Comparison of ENCODE assay signal across 8 cellular contexts in genomic region chr3:111978493-111978832, GRCh38. TPM values are rescaled to one million over a fixed set of nuclear protein-coding genes. Genes with fewer than 3 reads are reported as not detected.
DNase-seq lines count a peak whose midpoint lies in the region; ATAC-seq, FAIRE-seq and TF ChIP-seq lines count a peak whose summit lies in the region.

No MANE protein-coding gene starts in this region.

- peak overlapping the region; percentile 82 for H3K27ac Mint-ChIP-seq in T-helper 2 cell treated with Interferon-gamma antibody and Interleukin-4, amounts not matched to agents 5 μg/mL and 100 μg/mL, for 36 hours

- 9 to 16% (median 11%) methylated on average over 14 to 17 of the region's 17 CpGs for WGBS in adrenal gland, 4 donors
- 6 to 9% methylated on average over 13 to 17 of the region's 17 CpGs for WGBS in testis, 2 donors

- H3K9me3 ChIP-seq in adrenal gland (replicated peaks in 1 of 3) = no peaks in the 10 kb centered on the region
- H3K9me3 ChIP-seq in left lung = no peaks in the 10 kb centered on the region
- no peaks in the 10 kb centered on the region for H3K9me3 ChIP-seq in testis

- ATAC-seq in left lung = no peak

- H3K9me3 Mint-ChIP-seq in T-helper 2 cell treated with Interferon-gamma antibody and Interleukin-4, amounts not matched to agents 5 μg/mL and 100 μg/mL, for 36 hours = no peaks in the 10 kb centered on the region

- H3K4me1 Mint-ChIP-seq in T-helper 2 cell treated with Interferon-gamma antibody and Interleukin-4, amounts not matched to agents 5 μg/mL and 100 μg/mL, for 36 hours (ENCODE audit: low read depth) = peaks cover 32% of the 10 kb centered on the region

- TF ChIP-seq POLR2A in adrenal gland (IDR thresholded peaks at IDR 0.05) (no peak), testis (IDR thresholded peaks at IDR 0.05) (no peak)

- H3K27me3 ChIP-seq in adrenal gland (no peaks in the 10 kb centered on the region), left lung (no peaks in the 10 kb centered on the region), testis (no peaks in the 10 kb centered on the region)

- H3K27ac ChIP-seq in adrenal gland = peak overlapping the region in 4 of 5 donors; percentile 26 to 91 (median 86)
- peak overlapping the region; percentile 86 to 95 for H3K27ac ChIP-seq in left lung
- peak overlapping the region; percentile 82 to 85 for H3K27ac ChIP-seq in testis

- peaks cover 17% of the 10 kb centered on the region for H3K27me3 Mint-ChIP-seq in T-helper 2 cell treated with Interferon-gamma antibody and Interleukin-4, amounts not matched to agents 5 μg/mL and 100 μg/mL, for 36 hours (ENCODE audit: low read depth)

- H3K4me3 ChIP-seq in adrenal gland (peak overlapping the region in 3 of 4 donors; percentile 38 to 87 (median 77)), left lung (peak overlapping the region; percentile 81 to 83), testis (peak overlapping the region; percentile 68 to 96)

- H3K36me3 ChIP-seq in adrenal gland (replicated peaks in 1 of 2) (no peaks in the 10 kb centered on the region), left lung (no peaks in the 10 kb centered on the region), testis (ENCODE audit: low read depth, missing control alignments) (no peaks in the 10 kb centered on the region)

- intact Hi-C loops in adrenal gland (cut with DNase I) (no loop called here), left lung (cut with DNase I) (no loop called here), testis (cut with DNase I; ENCODE audit: low total_unique reads) (no loop called here)

- H3K4me1 ChIP-seq in adrenal gland (replicated peaks in 1 of 2) (peaks cover 6 to 33% of the 10 kb centered on the region in 2 donors), left lung (peaks cover 0 to 30% of the 10 kb centered on the region in 2 donors), testis (peaks cover 7% of the 10 kb centered on the region)

- H3K36me3 Mint-ChIP-seq in T-helper 2 cell treated with Interferon-gamma antibody and Interleukin-4, amounts not matched to agents 5 μg/mL and 100 μg/mL, for 36 hours (ENCODE audit: low read depth) = peaks cover 10% of the 10 kb centered on the region

- DNase-seq in T-helper 2 cell treated with Interferon-gamma antibody and Interleukin-4, amounts not matched to agents 5 μg/mL and 100 μg/mL, for 36 hours (ENCODE audit: low spot score) = no peak
- DNase-seq in T-helper 2 cell (no peak), adrenal gland (no peak), left lung (no peak), testis (no peak), ureter (ENCODE audit: low spot score) (no peak), GM19239 (ENCODE audit: insufficient read length, low spot score) (no peak)
- no peak for DNase-seq in stimulated activated naive CD4-positive, alpha-beta T cell treated with Interleukin-2 at 50 U/mL for 16 hours (lab: John Stamatoyannopoulos, UW)

- TF ChIP-seq CTCF in adrenal gland (IDR thresholded peaks at IDR 0.05) (no peak), left lung (IDR thresholded peaks at IDR 0.05) (no peak), testis (IDR thresholded peaks at IDR 0.05) (no peak)

- H3K4me3 Mint-ChIP-seq in T-helper 2 cell treated with Interferon-gamma antibody and Interleukin-4, amounts not matched to agents 5 μg/mL and 100 μg/mL, for 36 hours = peak overlapping the region; percentile 85

- FAIRE-seq in GM19239 (lab: Jason Lieb, UNC) = no peak

RNA-seq across cellular contexts. Expression of gene ABHD10, which starts 0.4 kb away (rescaled TPM):
- total RNA-seq in adrenal gland (10 to 100 TPM; 27.6 to 63.9 (median 45.0) TPM), left lung (10 to 100 TPM; 22.7 to 27.3 TPM), testis (10 to 100 TPM; 38.0 to 38.4 TPM), ureter (28.2 TPM)
- polyA plus RNA-seq in adrenal gland (10 to 100 TPM; 28.6 to 47.7 (median 30.3) TPM), testis (ENCODE audit: insufficient read depth, low read depth, low replicate concordance) (43.0 TPM)

RNA-seq across cellular contexts. Expression of gene TAGLN3, which starts 20.3 kb away (rescaled TPM):
- total RNA-seq in adrenal gland (10 to 100 TPM in 3 of 8 donors, 1 to 10 TPM in 1, under 1 TPM in 1, not detected in 3; 0.55 to 22.4 (median 10.2) TPM), left lung (under 1 TPM in 1 of 2 donors, not detected in 1; 0.50 TPM), testis (under 1 TPM in 1 of 2 donors, not detected in 1; 0.37 TPM), ureter (not detected)
- polyA plus RNA-seq in adrenal gland (10 to 100 TPM; 27.6 to 52.1 (median 42.4) TPM), testis (ENCODE audit: insufficient read depth, low read depth, low replicate concordance) (not detected)

RNA-seq across cellular contexts. Expression of gene TMPRSS7, which starts 56.1 kb away (rescaled TPM):
- not detected for total RNA-seq in adrenal gland
- not detected for polyA plus RNA-seq in adrenal gland
- under 1 TPM in 1 of 2 donors, not detected in 1; 0.17 TPM for total RNA-seq in left lung
- 1 to 10 TPM; 2.0 to 2.8 TPM for total RNA-seq in testis
- polyA plus RNA-seq in testis (ENCODE audit: insufficient read depth, low read depth, low replicate concordance) = 5.8 TPM
- 0.21 TPM for total RNA-seq in ureter
